In genomic region chr1:27554777-27555699, GRCh38 we compare ENCODE assay signal across 8 cellular contexts. TPM values are rescaled to one million over a fixed set of nuclear protein-coding genes. Genes with fewer than 3 reads are reported as not detected.
A peak's percentile ranks its signal among the peaks of the same experiment; 100 is the strongest.
DNase-seq lines count a peak whose midpoint lies in the region; ATAC-seq and TF ChIP-seq lines count a peak whose summit lies in the region.

No MANE protein-coding gene starts in this region.

- H3K36me3 Mint-ChIP-seq in T-helper 2 cell treated with Interferon-gamma antibody and Interleukin-4, amounts not matched to agents 5 μg/mL and 100 μg/mL, for 36 hours (ENCODE audit: low read depth), result peaks cover 6% of the 10 kb centered on the region
- no peaks in the 10 kb centered on the region for H3K36me3 Mint-ChIP-seq in activated T-cell treated with anti-CD3 and anti-CD28 coated beads, Interleukin-2, amount 50 U/mL, for 72 hours (ENCODE audit: insufficient read depth in 2 of 2)

- H3K27me3 Mint-ChIP-seq in T-helper 2 cell treated with Interferon-gamma antibody and Interleukin-4, amounts not matched to agents 5 μg/mL and 100 μg/mL, for 36 hours (ENCODE audit: low read depth), result no peaks in the 10 kb centered on the region
- no peaks in the 10 kb centered on the region for H3K27me3 Mint-ChIP-seq in activated T-cell treated with anti-CD3 and anti-CD28 coated beads, Interleukin-2, amount 50 U/mL, for 72 hours (ENCODE audit: low read depth)

- H3K4me3 ChIP-seq in mucosa of stomach (ENCODE audit: low read length), result no peak overlapping the region
- H3K4me3 ChIP-seq in thyroid gland (replicated peaks in 1 of 3), result no peak overlapping the region
- H3K4me3 ChIP-seq in H7 (ENCODE audit: insufficient read depth, low read depth, low read length), result no peak overlapping the region

- H3K27me3 ChIP-seq in mucosa of stomach (ENCODE audit: control insufficient read depth, insufficient read depth, low read length) (no peaks in the 10 kb centered on the region), thyroid gland (no peaks in the 10 kb centered on the region), H7 (ENCODE audit: control insufficient read depth, insufficient read depth, low read length) (no peaks in the 10 kb centered on the region)

- TF ChIP-seq CTCF in thyroid gland (IDR thresholded peaks at IDR 0.05), result no peak

- H3K4me1 ChIP-seq in mucosa of stomach (ENCODE audit: control insufficient read depth, insufficient read depth, low read length) (peaks cover 39% of the 10 kb centered on the region), thyroid gland (peaks cover 26 to 31% of the 10 kb centered on the region in 2 donors)

- H3K27ac Mint-ChIP-seq in T-helper 2 cell treated with Interferon-gamma antibody and Interleukin-4, amounts not matched to agents 5 μg/mL and 100 μg/mL, for 36 hours, result peak overlapping the region; percentile 72
- no peak overlapping the region for H3K27ac Mint-ChIP-seq in activated T-cell treated with anti-CD3 and anti-CD28 coated beads, Interleukin-2, amount 50 U/mL, for 72 hours

- no peak for TF ChIP-seq POLR2A in thyroid gland (IDR thresholded peaks at IDR 0.05)

- peaks cover 23% of the 10 kb centered on the region for H3K4me1 Mint-ChIP-seq in T-helper 2 cell treated with Interferon-gamma antibody and Interleukin-4, amounts not matched to agents 5 μg/mL and 100 μg/mL, for 36 hours (ENCODE audit: low read depth)
- H3K4me1 Mint-ChIP-seq in activated T-cell treated with anti-CD3 and anti-CD28 coated beads, Interleukin-2, amount 50 U/mL, for 72 hours (ENCODE audit: low read depth), result peaks cover 27% of the 10 kb centered on the region

- H3K9ac ChIP-seq in mucosa of stomach (ENCODE audit: low read length), result peak overlapping the region; percentile 28

- H3K36me3 ChIP-seq in mucosa of stomach (ENCODE audit: control insufficient read depth, insufficient read depth, low read length) (no peaks in the 10 kb centered on the region), thyroid gland (peaks cover 16 to 29% of the 10 kb centered on the region in 2 donors), H7 (replicated peaks; ENCODE audit: control insufficient read depth, insufficient read depth, low read length) (peaks cover 2% of the 10 kb centered on the region)

- intact Hi-C loops in thyroid gland (cut with DNase I), result loop anchor here (5.0 kb wide), 2 partner anchors 42 to 102 kb away; no protein-coding TSS in a partner anchor

- peak overlapping the region; percentile 52 for H3K27ac ChIP-seq in cingulate gyrus (ENCODE audit: low read depth, low read length)
- H3K27ac ChIP-seq in thyroid gland, result peak overlapping the region; percentile 60 to 82 (median 76)

- H3K9me3 ChIP-seq in mucosa of stomach (ENCODE audit: control insufficient read depth, low read length) (no peaks in the 10 kb centered on the region), thyroid gland (no peaks in the 10 kb centered on the region)

- no peak overlapping the region for H3K4me3 Mint-ChIP-seq in T-helper 2 cell treated with Interferon-gamma antibody and Interleukin-4, amounts not matched to agents 5 μg/mL and 100 μg/mL, for 36 hours
- H3K4me3 Mint-ChIP-seq in activated T-cell treated with anti-CD3 and anti-CD28 coated beads, Interleukin-2, amount 50 U/mL, for 72 hours, result no peak overlapping the region

- WGBS in thyroid gland, 2 donors, result 63 to 65% methylated on average over 8 of the region's 8 CpGs

- ATAC-seq in activated T-cell treated with anti-CD3 and anti-CD28 coated beads, Interleukin-2, amount 50 U/mL, for 72 hours (replicated peaks in 1 of 2), result no peak
- ATAC-seq in HG03025 (IDR thresholded peaks at IDR 0.05; ENCODE audit: low FRiP score, unreplicated experiment), result no peak

- no peak for DNase-seq in T-helper 2 cell treated with Interferon-gamma antibody and Interleukin-4, amounts not matched to agents 5 μg/mL and 100 μg/mL, for 36 hours (ENCODE audit: low spot score)
- DNase-seq in T-helper 2 cell (no peak), thyroid gland (no peak), H7 (no peak)
- DNase-seq in activated T-cell treated with anti-CD3 and anti-CD28 coated beads, Interleukin-2, amount 50 U/mL, for 72 hours, result no peak

- no peaks in the 10 kb centered on the region for H3K9me3 Mint-ChIP-seq in T-helper 2 cell treated with Interferon-gamma antibody and Interleukin-4, amounts not matched to agents 5 μg/mL and 100 μg/mL, for 36 hours
- no peaks in the 10 kb centered on the region for H3K9me3 Mint-ChIP-seq in activated T-cell treated with anti-CD3 and anti-CD28 coated beads, Interleukin-2, amount 50 U/mL, for 72 hours

RNA-seq across cellular contexts. Expression of gene AHDC1, which starts 48.9 kb away (rescaled TPM):
- total RNA-seq in thyroid gland, result 10 to 100 TPM; 25.5 to 91.4 (median 47.8) TPM
- total RNA-seq in activated T-cell treated with anti-CD3 and anti-CD28 coated beads, Interleukin-2, amount 50 U/mL, for 72 hours, result 1 to 10 TPM; 8.4 to 9.3 TPM
- 8.8 and 11.2 TPM in 2 replicates for total RNA-seq in H7 (2014; rRNA removed; shearing (Covaris generic))
